38 cellular contexts compared by ENCODE assay signal in the genomic region with DNA sequence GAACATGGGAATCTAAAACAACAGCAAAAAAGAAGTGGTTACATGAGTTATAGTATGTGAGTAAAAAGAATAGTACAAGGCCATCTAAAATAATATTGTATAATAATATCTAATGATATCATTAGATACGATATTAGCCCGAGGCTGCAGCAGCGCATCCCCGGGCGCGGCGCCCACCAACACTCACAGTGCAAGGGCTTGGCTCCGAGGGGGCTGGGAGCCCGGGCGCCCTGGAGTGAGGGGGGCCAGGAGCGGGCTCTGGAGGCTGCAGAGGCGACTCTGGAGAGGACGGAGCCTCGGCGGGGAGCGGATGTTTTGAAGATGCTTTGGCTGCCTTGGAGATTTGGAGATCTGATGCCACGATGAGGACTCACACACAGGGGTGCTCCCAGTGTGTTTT.
"Had no signal": no experiment of that assay in that cellular context is flagged by ENCODE, and none has a peak within 500 bp of the region (broad histone marks: within the 10 kb centered on the region; RNA-seq: fewer than 3 reads in every experiment).

No MANE protein-coding gene starts in this region.

- H3K4me1 ChIP-seq: adrenal gland, ascending aorta, body of pancreas, breast epithelium had no signal

- H3K36me3 ChIP-seq: adrenal gland, ascending aorta, brain microvascular endothelial cell, breast epithelium, cardiac muscle cell had no signal

- ATAC-seq: activated naive CD4-positive, alpha-beta T cell treated with anti-CD3 and anti-CD28 coated beads, Interleukin-2, amount 50 U/mL, for 72 hours; activated naive CD8-positive, alpha-beta T cell treated with anti-CD3 and anti-CD28 coated beads, Interleukin-2, amount 50 U/mL, for 24 hours; activated T-cell treated with anti-CD3 and anti-CD28 coated beads, Interleukin-2, amount 50 U/mL, for 4 hours; activated T-cell treated with anti-CD3 and anti-CD28 coated beads, Interleukin-2, amount 50 U/mL, for 72 hours; activated T-helper 17 cell treated with anti-CD3 and anti-CD28 coated beads, Interleukin-2, amount 50 U/mL, for 72 hours; body of pancreas had no signal

- DNase-seq: activated effector memory CD4-positive, alpha-beta T cell treated with anti-CD3 and anti-CD28 coated beads, Interleukin-2, amount 50 U/mL, for 16 hours; activated effector memory CD4-positive, alpha-beta T cell treated with Interleukin-2 at 50 U/mL for 16 hours; activated gamma-delta T cell; activated gamma-delta T cell treated with Interleukin-2 at 50 U/mL for 16 hours; activated naive CD4-positive, alpha-beta T cell; activated naive CD4-positive, alpha-beta T cell treated with anti-CD3 and anti-CD28 coated beads for 36 hours; activated naive CD4-positive, alpha-beta T cell treated with anti-CD3 and anti-CD28 coated beads, Interleukin-2, amount 10 ng/mL, durations not matched to agents 7 days and 5 days; activated naive CD4-positive, alpha-beta T cell treated with anti-CD3 and anti-CD28 coated beads, Interleukin-2, amount 50 U/mL, for 16 hours; activated naive CD4-positive, alpha-beta T cell treated with Interleukin-2 at 50 U/mL for 16 hours; activated naive CD8-positive, alpha-beta T cell treated with anti-CD3 and anti-CD28 coated beads for 36 hours; activated naive CD8-positive, alpha-beta T cell treated with anti-CD3 and anti-CD28 coated beads, Interleukin-2, amount 10 ng/mL, durations not matched to agents 7 days and 5 days; activated naive CD8-positive, alpha-beta T cell treated with anti-CD3 and anti-CD28 coated beads, Interleukin-2, amount 50 U/mL, for 24 hours; activated T-cell treated with anti-CD3 and anti-CD28 coated beads, Interleukin-2, amount 50 U/mL, for 1 hour; activated T-cell treated with anti-CD3 and anti-CD28 coated beads, Interleukin-2, amount 50 U/mL, for 24 hours; activated T-cell treated with anti-CD3 and anti-CD28 coated beads, Interleukin-2, amount 50 U/mL, for 4 hours; activated T-cell treated with anti-CD3 and anti-CD28 coated beads, Interleukin-2, amount 50 U/mL, for 48 hours; activated T-cell treated with anti-CD3 and anti-CD28 coated beads, Interleukin-2, amount 50 U/mL, for 72 hours; adrenal gland; amniotic stem cell; amygdala; anterior cingulate cortex; aorta; body of pancreas; brain microvascular endothelial cell; caudate nucleus; central memory CD4-positive, alpha-beta T cell; cerebellar nuclear complex had no signal

- H3K4me3 Mint-ChIP-seq: activated naive CD4-positive, alpha-beta T cell treated with anti-CD3 and anti-CD28 coated beads for 36 hours; activated naive CD4-positive, alpha-beta T cell treated with anti-CD3 and anti-CD28 coated beads, Interleukin-2, amount 10 ng/mL, durations not matched to agents 7 days and 5 days; activated naive CD4-positive, alpha-beta T cell treated with anti-CD3 and anti-CD28 coated beads, Interleukin-2, amount 50 U/mL, for 24 hours; activated naive CD8-positive, alpha-beta T cell; activated naive CD8-positive, alpha-beta T cell treated with anti-CD3 and anti-CD28 coated beads for 36 hours; activated naive CD8-positive, alpha-beta T cell treated with anti-CD3 and anti-CD28 coated beads, Interleukin-2, amount 10 ng/mL, durations not matched to agents 7 days and 5 days; activated naive CD8-positive, alpha-beta T cell treated with anti-CD3 and anti-CD28 coated beads, Interleukin-2, amount 50 U/mL, for 24 hours; activated T-cell treated with anti-CD3 and anti-CD28 coated beads, Interleukin-2, amount 50 U/mL, for 24 hours; activated T-cell treated with anti-CD3 and anti-CD28 coated beads, Interleukin-2, amount 50 U/mL, for 4 hours; activated T-cell treated with anti-CD3 and anti-CD28 coated beads, Interleukin-2, amount 50 U/mL, for 72 hours; activated T-helper 1 cell treated with anti-CD3 and anti-CD28 coated beads, Interleukin-12 subunit alpha, Interleukin-12 subunit beta, Interleukin-2, Interleukin-4 antibody, amounts not matched to agents 30 ng/mL and 10 ng/mL and 1 ng/mL, durations not matched to agents 14 hours and 24 hours and 36 hours; activated T-helper 17 cell treated with anti-CD3 and anti-CD28 coated beads, Interleukin-2, amount 50 U/mL, for 72 hours; brain; central memory CD8-positive, alpha-beta T cell had no signal

- H3K9me3 ChIP-seq: adrenal gland, ascending aorta, body of pancreas, breast epithelium had no signal

- H3K27ac ChIP-seq: adrenal gland, ascending aorta, body of pancreas, brain microvascular endothelial cell, breast epithelium, cardiac muscle cell had no signal

- H3K4me3 ChIP-seq: adrenal gland, ascending aorta, body of pancreas, breast epithelium, cardiac muscle cell had no signal

- H3K9me3 Mint-ChIP-seq: activated naive CD4-positive, alpha-beta T cell treated with anti-CD3 and anti-CD28 coated beads for 36 hours; activated naive CD4-positive, alpha-beta T cell treated with anti-CD3 and anti-CD28 coated beads, Interleukin-2, amount 10 ng/mL, durations not matched to agents 7 days and 5 days; activated naive CD4-positive, alpha-beta T cell treated with anti-CD3 and anti-CD28 coated beads, Interleukin-2, amount 50 U/mL, for 24 hours; activated naive CD4-positive, alpha-beta T cell treated with anti-CD3 and anti-CD28 coated beads, Interleukin-2, amount 50 U/mL, for 72 hours; activated naive CD8-positive, alpha-beta T cell treated with anti-CD3 and anti-CD28 coated beads for 36 hours; activated naive CD8-positive, alpha-beta T cell treated with anti-CD3 and anti-CD28 coated beads, Interleukin-2, amount 10 ng/mL, durations not matched to agents 7 days and 5 days; activated naive CD8-positive, alpha-beta T cell treated with anti-CD3 and anti-CD28 coated beads, Interleukin-2, amount 50 U/mL, for 24 hours; activated T-cell treated with anti-CD3 and anti-CD28 coated beads, Interleukin-2, amount 50 U/mL, for 24 hours; activated T-cell treated with anti-CD3 and anti-CD28 coated beads, Interleukin-2, amount 50 U/mL, for 4 hours; activated T-cell treated with anti-CD3 and anti-CD28 coated beads, Interleukin-2, amount 50 U/mL, for 72 hours; activated T-helper 1 cell treated with anti-CD3 and anti-CD28 coated beads, Interleukin-12 subunit alpha, Interleukin-12 subunit beta, Interleukin-2, Interleukin-4 antibody, amounts not matched to agents 30 ng/mL and 10 ng/mL and 1 ng/mL, durations not matched to agents 14 hours and 24 hours and 36 hours; activated T-helper 17 cell treated with anti-CD3 and anti-CD28 coated beads, Interleukin-2, amount 50 U/mL, for 72 hours; activated T-helper 2 cell treated with anti-CD3 and anti-CD28 coated beads, Interferon-gamma antibody, Interleukin-2, Interleukin-4, amounts not matched to agents 10 μg/mL and 5 μg/mL and 100 μg/mL, durations not matched to agents 14 hours and 24 hours and 36 hours; brain; central memory CD8-positive, alpha-beta T cell had no signal

- H3K27me3 ChIP-seq: adrenal gland, ascending aorta, body of pancreas, brain microvascular endothelial cell, breast epithelium had no signal

- H3K36me3 Mint-ChIP-seq: activated naive CD4-positive, alpha-beta T cell treated with anti-CD3 and anti-CD28 coated beads, Interleukin-2, amount 10 ng/mL, durations not matched to agents 7 days and 5 days; activated naive CD4-positive, alpha-beta T cell treated with anti-CD3 and anti-CD28 coated beads, Interleukin-2, amount 50 U/mL, for 24 hours; activated naive CD4-positive, alpha-beta T cell treated with anti-CD3 and anti-CD28 coated beads, Interleukin-2, amount 50 U/mL, for 72 hours; activated naive CD8-positive, alpha-beta T cell; activated naive CD8-positive, alpha-beta T cell treated with anti-CD3 and anti-CD28 coated beads for 36 hours; activated naive CD8-positive, alpha-beta T cell treated with anti-CD3 and anti-CD28 coated beads, Interleukin-2, amount 10 ng/mL, durations not matched to agents 7 days and 5 days; brain had no signal

- H3K27ac Mint-ChIP-seq: activated naive CD4-positive, alpha-beta T cell treated with anti-CD3 and anti-CD28 coated beads for 36 hours; activated naive CD4-positive, alpha-beta T cell treated with anti-CD3 and anti-CD28 coated beads, Interleukin-2, amount 10 ng/mL, durations not matched to agents 7 days and 5 days; activated naive CD4-positive, alpha-beta T cell treated with anti-CD3 and anti-CD28 coated beads, Interleukin-2, amount 50 U/mL, for 24 hours; activated naive CD4-positive, alpha-beta T cell treated with anti-CD3 and anti-CD28 coated beads, Interleukin-2, amount 50 U/mL, for 72 hours; activated naive CD8-positive, alpha-beta T cell; activated naive CD8-positive, alpha-beta T cell treated with anti-CD3 and anti-CD28 coated beads for 36 hours; activated naive CD8-positive, alpha-beta T cell treated with anti-CD3 and anti-CD28 coated beads, Interleukin-2, amount 10 ng/mL, durations not matched to agents 7 days and 5 days; activated naive CD8-positive, alpha-beta T cell treated with anti-CD3 and anti-CD28 coated beads, Interleukin-2, amount 50 U/mL, for 24 hours; activated T-cell treated with anti-CD3 and anti-CD28 coated beads, Interleukin-2, amount 50 U/mL, for 24 hours; activated T-cell treated with anti-CD3 and anti-CD28 coated beads, Interleukin-2, amount 50 U/mL, for 72 hours; activated T-helper 1 cell treated with anti-CD3 and anti-CD28 coated beads, Interleukin-12 subunit alpha, Interleukin-12 subunit beta, Interleukin-2, Interleukin-4 antibody, amounts not matched to agents 30 ng/mL and 10 ng/mL and 1 ng/mL, durations not matched to agents 14 hours and 24 hours and 36 hours; activated T-helper 17 cell treated with anti-CD3 and anti-CD28 coated beads, Interleukin-2, amount 50 U/mL, for 72 hours; activated T-helper 2 cell treated with anti-CD3 and anti-CD28 coated beads, Interferon-gamma antibody, Interleukin-2, Interleukin-4, amounts not matched to agents 10 μg/mL and 5 μg/mL and 100 μg/mL, durations not matched to agents 14 hours and 24 hours and 36 hours; brain had no signal

- H3K4me1 Mint-ChIP-seq: activated naive CD4-positive, alpha-beta T cell treated with anti-CD3 and anti-CD28 coated beads, Interleukin-2, amount 10 ng/mL, durations not matched to agents 7 days and 5 days; activated naive CD4-positive, alpha-beta T cell treated with anti-CD3 and anti-CD28 coated beads, Interleukin-2, amount 50 U/mL, for 24 hours; activated naive CD8-positive, alpha-beta T cell treated with anti-CD3 and anti-CD28 coated beads for 36 hours; activated naive CD8-positive, alpha-beta T cell treated with anti-CD3 and anti-CD28 coated beads, Interleukin-2, amount 10 ng/mL, durations not matched to agents 7 days and 5 days; activated naive CD8-positive, alpha-beta T cell treated with anti-CD3 and anti-CD28 coated beads, Interleukin-2, amount 50 U/mL, for 24 hours; activated T-helper 17 cell treated with anti-CD3 and anti-CD28 coated beads, Interleukin-2, amount 50 U/mL, for 72 hours; brain; central memory CD8-positive, alpha-beta T cell had no signal
